15 cellular contexts compared by ENCODE assay signal in the genomic region with DNA sequence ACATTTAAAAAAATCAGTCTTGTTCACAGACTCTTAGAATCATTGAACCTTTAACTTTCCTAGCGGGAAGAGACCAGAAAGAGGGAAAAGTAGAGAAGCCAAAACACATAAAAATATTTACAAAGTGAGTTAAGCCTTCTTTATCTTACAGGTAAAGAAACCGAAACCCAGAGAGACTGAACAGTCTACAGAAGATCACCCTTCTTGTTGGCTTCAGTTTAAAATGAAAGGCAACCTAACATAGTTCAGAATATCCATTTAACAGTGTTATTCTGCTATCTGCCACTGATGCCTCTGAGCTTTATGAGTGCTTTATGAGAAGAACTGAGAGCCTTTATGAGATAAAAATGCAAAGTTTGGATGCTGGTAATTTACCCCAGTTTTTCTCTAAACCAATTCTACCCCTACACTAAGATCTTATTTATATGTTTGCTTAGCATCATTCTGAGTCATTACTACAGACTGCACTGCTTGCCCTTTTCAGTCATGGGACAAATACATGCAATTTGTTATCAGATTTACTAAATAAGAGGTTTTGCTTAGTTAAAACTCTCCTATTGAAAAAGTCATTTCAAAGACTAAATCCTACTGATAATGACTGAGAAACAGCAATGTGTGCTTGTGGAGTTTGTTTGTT.
DNase-seq lines count a peak whose midpoint lies in the region; TF ChIP-seq lines count a peak whose summit lies in the region.
"Had no signal": no experiment of that assay in that cellular context is flagged by ENCODE, and none has a peak within 500 bp of the region (broad histone marks: within the 10 kb centered on the region; RNA-seq: fewer than 3 reads in every experiment).

No MANE protein-coding gene starts in this region.

- H3K27ac ChIP-seq in MM.1S (ENCODE audit: low read length) = peak overlapping the region; percentile 22; the same call in 1 of the 2 replicates
- H3K27ac ChIP-seq in hepatocyte = peak overlapping the region; percentile 14
- H3K27ac ChIP-seq in smooth muscle cell (ENCODE audit: low read depth) = peak overlapping the region; percentile 4
- no peak overlapping the region for H3K27ac ChIP-seq in PC-9
- H3K27ac ChIP-seq: GM23248 had no signal

- BruUV-seq in PC-9 (replicated peaks; lab: Mats Ljungman, UMichigan) = no TSS peak

- peak overlapping the region; percentile 30 for H2AFZ ChIP-seq in MM.1S (ENCODE audit: low read length)
- no peak overlapping the region for H2AFZ ChIP-seq in hepatocyte
- H2AFZ ChIP-seq in smooth muscle cell (ENCODE audit: low read depth) = peak overlapping the region; percentile 49
- no peak overlapping the region for H2AFZ ChIP-seq in PC-9
- H2AFZ ChIP-seq: GM23248 had no signal

- H3K9me2 ChIP-seq in MM.1S (replicated peaks; ENCODE audit: insufficient read depth, low read length) (no peaks in the 10 kb centered on the region), hepatocyte (replicated peaks; ENCODE audit: insufficient read depth) (no peaks in the 10 kb centered on the region), PC-9 (ENCODE audit: insufficient read depth) (no peaks in the 10 kb centered on the region)

- DNase-seq in MM.1S (peak; percentile 61), adipocyte (ENCODE audit: low read depth) (peak; percentile 24), hepatocyte (ENCODE audit: low spot score) (no peak), smooth muscle cell (lab: John Stamatoyannopoulos, UW; ENCODE audit: unreplicated experiment) (no peak), PC-9 (no peak), GM13976 (ENCODE audit: low spot score) (no peak), NCI-H1436 (lab: John Stamatoyannopoulos, UW) (no peak)
- DNase-seq: ACHN; BE2C; C1 segment of cervical spinal cord; Caco-2; CD4-positive, CD25-positive, alpha-beta regulatory T cell; DMS79 treated with DMSO at 0.1 percent for 48 hours; GM23248 had no signal

- H3K9me3 ChIP-seq in MM.1S (replicated peaks; ENCODE audit: insufficient read depth, low read length) (no peaks in the 10 kb centered on the region), adipocyte (ENCODE audit: control insufficient read depth, low read length) (no peaks in the 10 kb centered on the region), hepatocyte (ENCODE audit: low read depth) (no peaks in the 10 kb centered on the region), smooth muscle cell (replicated peaks; ENCODE audit: low read depth) (no peaks in the 10 kb centered on the region), PC-9 (ENCODE audit: insufficient read depth, low read depth) (no peaks in the 10 kb centered on the region)
- H3K9me3 ChIP-seq: BE2C, Caco-2 had no signal

- H3K27me3 ChIP-seq in MM.1S (replicated peaks; ENCODE audit: insufficient read depth, low read length) = no peaks in the 10 kb centered on the region
- H3K27me3 ChIP-seq in adipocyte (replicated peaks; ENCODE audit: control insufficient read depth, insufficient read depth, low read length) = no peaks in the 10 kb centered on the region
- H3K27me3 ChIP-seq in hepatocyte = no peaks in the 10 kb centered on the region
- no peaks in the 10 kb centered on the region for H3K27me3 ChIP-seq in smooth muscle cell (ENCODE audit: low read depth)
- no peaks in the 10 kb centered on the region for H3K27me3 ChIP-seq in PC-9 (ENCODE audit: insufficient read depth, low read depth)
- H3K27me3 ChIP-seq: BE2C had no signal

- H3K79me2 ChIP-seq in MM.1S (ENCODE audit: low read length) = no peaks in the 10 kb centered on the region
- no peaks in the 10 kb centered on the region for H3K79me2 ChIP-seq in hepatocyte
- no peaks in the 10 kb centered on the region for H3K79me2 ChIP-seq in smooth muscle cell (ENCODE audit: low read depth)
- no peaks in the 10 kb centered on the region for H3K79me2 ChIP-seq in PC-9 (ENCODE audit: low read depth)

- H4K20me1 ChIP-seq in MM.1S (ENCODE audit: insufficient read depth, low read length) (no peaks in the 10 kb centered on the region), hepatocyte (ENCODE audit: insufficient read depth, poor library complexity, severe bottlenecking) (no peaks in the 10 kb centered on the region), smooth muscle cell (ENCODE audit: low read depth) (no peaks in the 10 kb centered on the region), PC-9 (ENCODE audit: insufficient read depth) (no peaks in the 10 kb centered on the region)

- H3K9ac ChIP-seq in MM.1S (ENCODE audit: low read length) (no peak overlapping the region), adipocyte (ENCODE audit: low read length) (no peak overlapping the region), smooth muscle cell (ENCODE audit: low read depth) (no peak overlapping the region)
- H3K9ac ChIP-seq: GM23248 had no signal

- intact Hi-C loops in PC-9 (cut with micrococcal nuclease; ENCODE audit: unreplicated experiment) = no loop called here

- POLR2A ChIA-PET in PC-9 (lab: Charles Lee; ENCODE audit: unreplicated experiment) = no interaction called here

- TF ChIP-seq CTCF in MM.1S (IDR thresholded peaks at IDR 0.05; ENCODE audit: low read length) (no peak), hepatocyte (IDR thresholded peaks at IDR 0.05; ENCODE audit: poor library complexity) (no peak), smooth muscle cell (IDR thresholded peaks at IDR 0.05; ENCODE audit: borderline replicate concordance, insufficient read depth, poor library complexity, severe bottlenecking) (no peak), PC-9 (conservative IDR thresholded peaks at IDR 0.05) (no peak), GM13976 (IDR thresholded peaks at IDR 0.05; ENCODE audit: borderline replicate concordance, control extremely low read depth, extremely low read depth, insufficient read depth, missing control alignments) (no peak)

- H3K4me2 ChIP-seq in MM.1S (ENCODE audit: low read depth, low read length) (peak overlapping the region; percentile 37), hepatocyte (no peak overlapping the region), smooth muscle cell (no peak overlapping the region), PC-9 (no peak overlapping the region)

- H3K4me1 ChIP-seq in MM.1S (ENCODE audit: low read length) (peaks cover 18% of the 10 kb centered on the region), adipocyte (ENCODE audit: control insufficient read depth, insufficient read depth, low read length) (no peaks in the 10 kb centered on the region), hepatocyte (ENCODE audit: insufficient read depth) (peaks cover 7% of the 10 kb centered on the region), smooth muscle cell (ENCODE audit: low read depth) (no peaks in the 10 kb centered on the region), PC-9 (replicated peaks; ENCODE audit: insufficient read depth) (no peaks in the 10 kb centered on the region)
- H3K4me1 ChIP-seq: BE2C, Caco-2 had no signal

- 59% methylated on average over 2 of the region's 2 CpGs for WGBS in hepatocyte (ENCODE audit: low lambda C conversion rate, missing lambda C conversion rate)
- WGBS in smooth muscle cell (ENCODE audit: low lambda C conversion rate) = 81% methylated on average over 2 of the region's 2 CpGs

- H3F3A ChIP-seq in MM.1S (ENCODE audit: insufficient read depth, low read length) (no peaks in the 10 kb centered on the region; the same call in 1 of the 2 replicates), smooth muscle cell (ENCODE audit: low read depth) (no peaks in the 10 kb centered on the region), PC-9 (ENCODE audit: insufficient read depth, low read depth) (no peaks in the 10 kb centered on the region)

- CTCF ChIA-PET in PC-9 (lab: Charles Lee) = no interaction called here

- in situ Hi-C loops in GM13976 (cut with MboI; ENCODE audit: low sequenced_read_pairs, unreplicated experiment) = no loop called here

- H3K36me3 ChIP-seq in MM.1S (replicated peaks; ENCODE audit: insufficient read depth, low read length) (no peaks in the 10 kb centered on the region), adipocyte (ENCODE audit: control insufficient read depth, insufficient read depth, low read length, severe bottlenecking) (no peaks in the 10 kb centered on the region), hepatocyte (replicated peaks; ENCODE audit: insufficient read depth, low read depth) (no peaks in the 10 kb centered on the region), smooth muscle cell (ENCODE audit: low read depth) (no peaks in the 10 kb centered on the region), PC-9 (ENCODE audit: low read depth) (no peaks in the 10 kb centered on the region)
- H3K36me3 ChIP-seq: BE2C, HAP-1 had no signal

- H3K4me3 ChIP-seq in MM.1S (ENCODE audit: low read length) (no peak overlapping the region), adipocyte (ENCODE audit: low read length) (no peak overlapping the region), hepatocyte (no peak overlapping the region), smooth muscle cell (no peak overlapping the region), PC-9 (no peak overlapping the region)
- H3K4me3 ChIP-seq: GM23248, HAP-1 had no signal

Comparison
In these comparisons a context has a peak if more than half of its experiments do, and no peak if none do; other contexts are left out.
1. DNase-seq: peak in MM.1S (single experiment) and adipocyte (single experiment); none in hepatocyte (single experiment), smooth muscle cell (single experiment), PC-9 (0 of 2), GM13976 (single experiment) and NCI-H1436 (single experiment).
2. H2AFZ ChIP-seq: peak in MM.1S (single experiment) and smooth muscle cell (single experiment); none in hepatocyte (single experiment) and PC-9 (single experiment).